In genomic region chr2:133676392-133677130, GRCh38 we compare ENCODE assay signal across 18 cellular contexts.
A peak's percentile ranks its signal among the peaks of the same experiment; 100 is the strongest.
DNase-seq lines count a peak whose midpoint lies in the region; ATAC-seq and TF ChIP-seq lines count a peak whose summit lies in the region.
"Had no signal": no experiment of that assay in that cellular context is flagged by ENCODE, and none has a peak within 500 bp of the region (broad histone marks: within the 10 kb centered on the region; RNA-seq: fewer than 3 reads in every experiment).

No MANE protein-coding gene starts in this region.

- POLR2A ChIA-PET in AG04450 (lab: Yijun Ruan, JAX) = interaction anchor here (1.0 kb wide), 1 partner anchor 79 kb away, joined by 5 read pairs; no protein-coding TSS in a partner anchor
- POLR2A ChIA-PET in CD4-positive, alpha-beta memory T cell (lab: Charles Lee; ENCODE audit: partially characterized antibody) = no interaction called here

- no peaks in the 10 kb centered on the region for H3K36me3 ChIP-seq in CD4-positive, alpha-beta memory T cell (ENCODE audit: insufficient read depth, low read length)
- H3K36me3 ChIP-seq in sigmoid colon = no peaks in the 10 kb centered on the region
- H3K36me3 ChIP-seq: BE2C had no signal

- H3K9me3 ChIP-seq in AG04450 (ENCODE audit: control insufficient read depth, insufficient read depth, low read length) = no peaks in the 10 kb centered on the region
- H3K9me3 ChIP-seq in CD4-positive, alpha-beta memory T cell (ENCODE audit: control insufficient read depth in 1 of 2, low read length in 2 of 2) = no peaks in the 10 kb centered on the region
- no peaks in the 10 kb centered on the region for H3K9me3 ChIP-seq in sigmoid colon
- H3K9me3 ChIP-seq: BE2C had no signal

- no peaks in the 10 kb centered on the region for H3K4me1 ChIP-seq in CD4-positive, alpha-beta memory T cell (ENCODE audit: insufficient read depth, low read length)
- peaks cover 0 to 26% (median 21%) of the 10 kb centered on the region in 4 donors for H3K4me1 ChIP-seq in sigmoid colon
- H3K4me1 ChIP-seq: BE2C had no signal

- H3K27ac Mint-ChIP-seq in HFFc6 = peak overlapping the region; percentile 81
- H3K27ac Mint-ChIP-seq in CD4-positive, alpha-beta memory T cell = no peak overlapping the region
- H3K27ac Mint-ChIP-seq: activated naive CD4-positive, alpha-beta T cell treated with anti-CD3 and anti-CD28 coated beads, Interleukin-2, amount 50 U/mL, for 24 hours; stimulated activated naive CD8-positive, alpha-beta T cell treated with anti-CD3 and anti-CD28 coated beads, Interleukin-15, Interleukin-2, amounts not matched to agents 100 ng/mL and 50 ng/mL, for 24 hours had no signal

- no peak for TF ChIP-seq EP300 in sigmoid colon (IDR thresholded peaks at IDR 0.05)

- intact Hi-C loops in CD4-positive, alpha-beta memory T cell (cut with micrococcal nuclease) = no loop called here
- intact Hi-C loops in sigmoid colon (cut with DNase I) = loop anchor here (10.0 kb wide), 1 partner anchor 88 kb away; no protein-coding TSS in a partner anchor

- DNase-seq in AG04450 (ENCODE audit: low read depth, low spot score) (peak; percentile 46), HFFc6 (peak; percentile 26), choroid plexus epithelial cell (ENCODE audit: low read depth) (peak; percentile 63), iris pigment epithelial cell (ENCODE audit: low read depth) (peak; percentile 49), sigmoid colon (no peak)
- DNase-seq in CD4-positive, alpha-beta memory T cell = no peak
- DNase-seq: BE2C, Karpas-422, NCI-H1694, NCI-H524, T-helper 1 cell had no signal

- no peaks in the 10 kb centered on the region for H3K9me3 Mint-ChIP-seq in HFFc6
- H3K9me3 Mint-ChIP-seq in CD4-positive, alpha-beta memory T cell = peaks cover 0 to 5% (median 0%) of the 10 kb centered on the region in 8 donors
- H3K9me3 Mint-ChIP-seq: stimulated activated naive CD8-positive, alpha-beta T cell treated with anti-CD3 and anti-CD28 coated beads, Interleukin-15, Interleukin-2, amounts not matched to agents 100 ng/mL and 50 ng/mL, for 24 hours had no signal

- H3K4me1 Mint-ChIP-seq in HFFc6 (ENCODE audit: low read depth) = peaks cover 58% of the 10 kb centered on the region
- peaks cover 0 to 1% (median 0%) of the 10 kb centered on the region in 4 donors for H3K4me1 Mint-ChIP-seq in CD4-positive, alpha-beta memory T cell
- H3K4me1 Mint-ChIP-seq: activated naive CD4-positive, alpha-beta T cell treated with anti-CD3 and anti-CD28 coated beads, Interleukin-2, amount 50 U/mL, for 24 hours had no signal

- H3K27ac ChIP-seq in AG04450 (ENCODE audit: low read depth, low read length) (peak overlapping the region; percentile 71), sigmoid colon (no peak overlapping the region)
- no peak overlapping the region for H3K27ac ChIP-seq in CD4-positive, alpha-beta memory T cell (ENCODE audit: low read depth, low read length)

- H3K27me3 Mint-ChIP-seq in HFFc6 (ENCODE audit: insufficient read depth) = no peaks in the 10 kb centered on the region; the same call in 1 of the 2 replicates
- H3K27me3 Mint-ChIP-seq in CD4-positive, alpha-beta memory T cell = peaks cover 2 to 5% of the 10 kb centered on the region in 2 donors

- CTCF ChIA-PET in AG04450 (lab: Charles Lee) = no interaction called here
- CTCF ChIA-PET in CD4-positive, alpha-beta memory T cell (lab: Charles Lee; ENCODE audit: partially characterized antibody) = no interaction called here

- H3K27me3 ChIP-seq in AG04450 (ENCODE audit: control insufficient read depth, insufficient read depth, low read length) = no peaks in the 10 kb centered on the region
- H3K27me3 ChIP-seq in CD4-positive, alpha-beta memory T cell (ENCODE audit: insufficient read depth, low read length) = no peaks in the 10 kb centered on the region
- H3K27me3 ChIP-seq in sigmoid colon = no peaks in the 10 kb centered on the region
- H3K27me3 ChIP-seq: BE2C had no signal

- no peak for TF ChIP-seq CTCF in AG04450 (IDR thresholded peaks at IDR 0.05; ENCODE audit: low read depth, low read length)
- TF ChIP-seq CTCF in HFFc6 (IDR thresholded peaks at IDR 0.05) = no peak
- TF ChIP-seq CTCF in choroid plexus epithelial cell (conservative IDR thresholded peaks at IDR 0.05; ENCODE audit: low read depth, low read length) = no peak
- no peak for TF ChIP-seq CTCF in sigmoid colon (IDR thresholded peaks at IDR 0.05)

- ATAC-seq in GM18870 (IDR thresholded peaks at IDR 0.05; ENCODE audit: unreplicated experiment) (no peak), HG03108 (IDR thresholded peaks at IDR 0.05; ENCODE audit: unreplicated experiment) (no peak)
- ATAC-seq: activated CD4-positive, CD25-positive, alpha-beta regulatory T cell treated with anti-CD3 and anti-CD28 coated beads, Interleukin-2, amount 50 U/mL, for 24 hours; Panc1 had no signal

- no peak for TF ChIP-seq POLR2A in sigmoid colon (IDR thresholded peaks at IDR 0.05)

- H3K4me3 ChIP-seq in AG04450 (ENCODE audit: low read depth, low read length) = no peak overlapping the region
- no peak overlapping the region for H3K4me3 ChIP-seq in choroid plexus epithelial cell (ENCODE audit: low read depth, low read length)
- H3K4me3 ChIP-seq in CD4-positive, alpha-beta memory T cell (ENCODE audit: low read length in 2 of 2) = no peak overlapping the region
- H3K4me3 ChIP-seq in sigmoid colon = no peak overlapping the region
- H3K4me3 ChIP-seq: lung had no signal

- peak overlapping the region; percentile 24 for H3K4me3 Mint-ChIP-seq in HFFc6
- H3K4me3 Mint-ChIP-seq in CD4-positive, alpha-beta memory T cell = no peak overlapping the region
- H3K4me3 Mint-ChIP-seq: activated naive CD4-positive, alpha-beta T cell treated with anti-CD3 and anti-CD28 coated beads, Interleukin-2, amount 50 U/mL, for 24 hours; stimulated activated naive CD8-positive, alpha-beta T cell treated with anti-CD3 and anti-CD28 coated beads, Interleukin-15, Interleukin-2, amounts not matched to agents 100 ng/mL and 50 ng/mL, for 24 hours had no signal

- 0 out of 2 replicates have a peak, but pooled peaks cover 3% of the 10 kb centered on the region for H3K36me3 Mint-ChIP-seq in HFFc6 (ENCODE audit: low read depth)
- H3K36me3 Mint-ChIP-seq in CD4-positive, alpha-beta memory T cell = no peaks in the 10 kb centered on the region
- H3K36me3 Mint-ChIP-seq: activated naive CD4-positive, alpha-beta T cell treated with anti-CD3 and anti-CD28 coated beads, Interleukin-2, amount 50 U/mL, for 24 hours had no signal

- 82 to 91% methylated on average over 1 of the region's 1 CpG for WGBS in sigmoid colon, 2 donors

Comparison
In these comparisons a context has a peak if more than half of its experiments do, and no peak if none do; other contexts are left out.
1. DNase-seq: peak in AG04450 (single experiment), HFFc6 (single experiment), choroid plexus epithelial cell (single experiment) and iris pigment epithelial cell (single experiment); none in CD4-positive, alpha-beta memory T cell (0 of 5) and sigmoid colon (single experiment).